ENCODE assay signal across 1 cellular context in the genomic region with DNA sequence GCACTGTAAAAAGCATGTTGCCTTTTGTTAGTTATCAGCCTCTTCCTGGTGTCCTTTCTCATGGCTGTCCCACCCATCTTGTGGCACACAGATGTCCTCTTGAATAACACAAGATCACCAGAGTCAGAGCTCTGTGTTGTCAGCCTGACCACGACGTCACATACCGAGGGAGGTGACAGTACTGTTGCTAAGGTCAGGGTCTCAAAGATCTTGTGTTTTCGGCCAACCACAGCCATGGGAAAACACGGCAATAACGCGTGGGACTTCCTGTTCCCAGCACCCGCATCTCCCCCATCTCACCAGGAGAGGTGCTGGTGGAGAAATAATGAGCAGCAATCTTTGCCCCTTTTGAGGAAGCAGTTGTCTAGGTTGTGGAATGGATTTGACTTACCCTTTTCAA.
TF ChIP-seq lines count a peak whose summit lies in the region.

No MANE protein-coding gene starts in this region.

TF ChIP-seq in GM23338, 12 proteins besides CTCF, POLR2A, EP300 and RAD21:
- TF ChIP-seq EZH2phosphoT487 (IDR thresholded peaks at IDR 0.05; ENCODE audit: unreplicated experiment): no peak
